ENCODE assay signal across 8 cellular contexts in genomic region chrX:109384569-109385174, GRCh38.
DNase-seq lines count a peak whose midpoint lies in the region; ATAC-seq, FAIRE-seq and TF ChIP-seq lines count a peak whose summit lies in the region.

No MANE protein-coding gene starts in this region.

- intact Hi-C loops in right lobe of liver (cut with DNase I), result no loop called here
- intact Hi-C loops in activated CD8-positive, alpha-beta T cell treated with anti-CD3 and anti-CD28 coated beads for 36 hours (cut with micrococcal nuclease), result no loop called here

- H3K9me3 Mint-ChIP-seq in activated CD8-positive, alpha-beta T cell treated with anti-CD3 and anti-CD28 coated beads for 36 hours, result no peaks in the 10 kb centered on the region

- no peaks in the 10 kb centered on the region for H3K36me3 Mint-ChIP-seq in activated CD8-positive, alpha-beta T cell treated with anti-CD3 and anti-CD28 coated beads for 36 hours (ENCODE audit: low read depth)

- CTCF ChIA-PET in activated CD8-positive, alpha-beta T cell treated with anti-CD3 and anti-CD28 coated beads for 36 hours (lab: Charles Lee), result interaction anchor here (1.8 kb wide), 1 partner anchor 685 kb away, joined by 8 read pairs; no protein-coding TSS in a partner anchor

- peak; percentile 52 for ATAC-seq in HG02870 (IDR thresholded peaks at IDR 0.05; ENCODE audit: unreplicated experiment)
- peak in 2 of 4 donors; percentile 35 to 39 for ATAC-seq in right lobe of liver
- ATAC-seq in HG03097 (IDR thresholded peaks at IDR 0.05; ENCODE audit: low FRiP score, unreplicated experiment), result no peak
- ATAC-seq in HG03196 (IDR thresholded peaks at IDR 0.05; ENCODE audit: unreplicated experiment), result no peak
- no peak for ATAC-seq in activated CD8-positive, alpha-beta T cell treated with anti-CD3 and anti-CD28 coated beads for 36 hours
- no peak for ATAC-seq in HG02798 (IDR thresholded peaks at IDR 0.05; ENCODE audit: poor library complexity, unreplicated experiment)

- TF ChIP-seq POLR2A in right lobe of liver (IDR thresholded peaks at IDR 0.05), result no peak

- no peaks in the 10 kb centered on the region for H3K36me3 ChIP-seq in right lobe of liver

- no peak overlapping the region for H3K4me3 ChIP-seq in right lobe of liver

- no peak for FAIRE-seq in D721Med (lab: Jason Lieb, UNC)

- no peak overlapping the region for H3K27ac Mint-ChIP-seq in activated CD8-positive, alpha-beta T cell treated with anti-CD3 and anti-CD28 coated beads for 36 hours

- DNase-seq in D721Med (ENCODE audit: insufficient read length, low spot score) (no peak), astrocyte of the hippocampus (ENCODE audit: low read depth, low spot score) (peak; percentile 44), right lobe of liver (no peak)
- no peak for DNase-seq in activated CD8-positive, alpha-beta T cell treated with anti-CD3 and anti-CD28 coated beads for 36 hours

- H3K4me1 Mint-ChIP-seq in activated CD8-positive, alpha-beta T cell treated with anti-CD3 and anti-CD28 coated beads for 36 hours (ENCODE audit: low read depth), result no peaks in the 10 kb centered on the region

- no peak overlapping the region for H3K27ac ChIP-seq in right lobe of liver

- no peaks in the 10 kb centered on the region for H3K27me3 Mint-ChIP-seq in activated CD8-positive, alpha-beta T cell treated with anti-CD3 and anti-CD28 coated beads for 36 hours

- H3K9me3 ChIP-seq in right lobe of liver, result no peaks in the 10 kb centered on the region

- no peak overlapping the region for H3K4me3 Mint-ChIP-seq in activated CD8-positive, alpha-beta T cell treated with anti-CD3 and anti-CD28 coated beads for 36 hours

- TF ChIP-seq CTCF in D721Med (IDR thresholded peaks at IDR 0.05; ENCODE audit: insufficient read depth, missing control alignments) (peak; percentile 42), right lobe of liver (IDR thresholded peaks at IDR 0.05) (peak; percentile 38 to 57 (median 48))
- no peak for TF ChIP-seq CTCF in activated CD8-positive, alpha-beta T cell treated with anti-CD3 and anti-CD28 coated beads for 36 hours (IDR thresholded peaks at IDR 0.05)

- POLR2A ChIA-PET in activated CD8-positive, alpha-beta T cell treated with anti-CD3 and anti-CD28 coated beads for 36 hours (lab: Charles Lee), result no interaction called here

- H3K27me3 ChIP-seq in right lobe of liver, result peaks cover 0 to 10% of the 10 kb centered on the region in 2 donors

- no peaks in the 10 kb centered on the region for H3K4me1 ChIP-seq in right lobe of liver

- WGBS in right lobe of liver (ENCODE audit: insufficient coverage, low coverage, low lambda C conversion rate, missing lambda C conversion rate), result 35% methylated on average over 3 of the region's 3 CpGs
